Comparison of ENCODE assay signal across 1 cellular context in genomic region chr20:11891827-11892521, GRCh38.
TF ChIP-seq lines count a peak whose summit lies in the region.

No MANE protein-coding gene starts in this region.

TF ChIP-seq in K562, 482 proteins besides CTCF, POLR2A, EP300 and RAD21 (continued from another document):
- TF ChIP-seq HMBOX1 (IDR thresholded peaks at IDR 0.05) (peak; percentile 27; the same call in 1 of the 2 replicates), SAFB (IDR thresholded peaks at IDR 0.05; ENCODE audit: borderline replicate concordance, low read depth, low read length) (no peak), TSC22D4 (tag; IDR thresholded peaks at IDR 0.05) (no peak), SRF (CRISPR knock-in tag; IDR thresholded peaks at IDR 0.05) (no peak), IFI16 (CRISPR knock-in tag; IDR thresholded peaks at IDR 0.05) (no peak), NR4A1 (CRISPR knock-in tag; IDR thresholded peaks at IDR 0.05) (no peak), NR4A1 (tag; IDR thresholded peaks at IDR 0.05) (no peak), ZNF655 (CRISPR knock-in tag; IDR thresholded peaks at IDR 0.05) (no peak), ZNF24 (IDR thresholded peaks at IDR 0.05) (no peak), SPI1 (IDR thresholded peaks at IDR 0.05; ENCODE audit: borderline replicate concordance, low read depth, low read length) (peak; percentile 60; the same call in 1 of the 2 replicates), GABPA (tag; conservative IDR thresholded peaks at IDR 0.05; ENCODE audit: low read depth) (no peak), ELK3 (CRISPR knock-in tag; IDR thresholded peaks at IDR 0.05) (no peak), ELF2 (CRISPR knock-in tag; IDR thresholded peaks at IDR 0.05) (no peak), CXXC5 (CRISPR knock-in tag; IDR thresholded peaks at IDR 0.05) (no peak), ZNF609 (CRISPR knock-in tag; IDR thresholded peaks at IDR 0.05; ENCODE audit: borderline replicate concordance) (no peak), JUNB (CRISPR knock-in tag; conservative IDR thresholded peaks at IDR 0.05) (no peak), SIRT6 (IDR thresholded peaks at IDR 0.05; ENCODE audit: low read depth, low read length) (no peak), ERF (CRISPR knock-in tag; IDR thresholded peaks at IDR 0.05) (no peak), ZNF121 (CRISPR knock-in tag; conservative IDR thresholded peaks at IDR 0.05) (no peak), RFX5 (IDR thresholded peaks at IDR 0.05; ENCODE audit: low read depth, low read length) (no peak), BMI1 (IDR thresholded peaks at IDR 0.05; ENCODE audit: low read length) (peak; percentile 69), CSDE1 (IDR thresholded peaks at IDR 0.05) (peak in 1 of 2 experiments; percentile 57; a peak in 1 of 4 replicates), XRCC5 (IDR thresholded peaks at IDR 0.05; ENCODE audit: low read depth, low read length) (no peak), EGR1 (conservative IDR thresholded peaks at IDR 0.05) (peak; percentile 45), ZNF707 (CRISPR knock-in tag; conservative IDR thresholded peaks at IDR 0.05) (no peak), ZBTB9 (CRISPR knock-in tag; IDR thresholded peaks at IDR 0.05) (no peak), SMAD1 (IDR thresholded peaks at IDR 0.05; ENCODE audit: low read depth, low read length, partially characterized antibody) (no peak), RFX1 (IDR thresholded peaks at IDR 0.05) (peak; percentile 93), ARID4B (CRISPR knock-in tag; IDR thresholded peaks at IDR 0.05) (no peak), NR2C1 (IDR thresholded peaks at IDR 0.05) (no peak), NR2C1 (tag; IDR thresholded peaks at IDR 0.05) (no peak), CGGBP1 (CRISPR knock-in tag; IDR thresholded peaks at IDR 0.05) (no peak), ZBTB7A (IDR thresholded peaks at IDR 0.05; ENCODE audit: borderline replicate concordance, control insufficient read depth, low read depth, low read length) (no peak), NONO (IDR thresholded peaks at IDR 0.05; ENCODE audit: low read depth in 2 of 2, low read length in 1 of 2) (no peak), SIN3A (IDR thresholded peaks at IDR 0.05; ENCODE audit: borderline replicate concordance in 2 of 2, control insufficient read depth in 1 of 2, low read depth in 2 of 2, low read length in 2 of 2) (no peak), CREM (IDR thresholded peaks at IDR 0.05; ENCODE audit: low read depth) (no peak), BCLAF1 (IDR thresholded peaks at IDR 0.05; ENCODE audit: borderline replicate concordance in 1 of 2, control insufficient read depth in 1 of 2, low read depth in 2 of 2, low read length in 1 of 2) (no peak), DEAF1 (CRISPR knock-in tag; IDR thresholded peaks at IDR 0.05) (no peak), ETV5 (CRISPR knock-in tag; IDR thresholded peaks at IDR 0.05; ENCODE audit: low read depth) (no peak), SREBF2 (CRISPR knock-in tag; IDR thresholded peaks at IDR 0.05) (no peak), BRF2 (IDR thresholded peaks at IDR 0.05; ENCODE audit: borderline replicate concordance, insufficient read depth, insufficient read length) (no peak), RBM25 (IDR thresholded peaks at IDR 0.05; ENCODE audit: low read depth, low read length, severe bottlenecking) (no peak), MTF1 (CRISPR knock-in tag; IDR thresholded peaks at IDR 0.05; ENCODE audit: borderline replicate concordance) (no peak), PHF8 (IDR thresholded peaks at IDR 0.05; ENCODE audit: borderline replicate concordance, low read length) (no peak), ZBTB17 (CRISPR knock-in tag; IDR thresholded peaks at IDR 0.05) (no peak)
